2 cellular contexts compared by ENCODE assay signal in the genomic region with DNA sequence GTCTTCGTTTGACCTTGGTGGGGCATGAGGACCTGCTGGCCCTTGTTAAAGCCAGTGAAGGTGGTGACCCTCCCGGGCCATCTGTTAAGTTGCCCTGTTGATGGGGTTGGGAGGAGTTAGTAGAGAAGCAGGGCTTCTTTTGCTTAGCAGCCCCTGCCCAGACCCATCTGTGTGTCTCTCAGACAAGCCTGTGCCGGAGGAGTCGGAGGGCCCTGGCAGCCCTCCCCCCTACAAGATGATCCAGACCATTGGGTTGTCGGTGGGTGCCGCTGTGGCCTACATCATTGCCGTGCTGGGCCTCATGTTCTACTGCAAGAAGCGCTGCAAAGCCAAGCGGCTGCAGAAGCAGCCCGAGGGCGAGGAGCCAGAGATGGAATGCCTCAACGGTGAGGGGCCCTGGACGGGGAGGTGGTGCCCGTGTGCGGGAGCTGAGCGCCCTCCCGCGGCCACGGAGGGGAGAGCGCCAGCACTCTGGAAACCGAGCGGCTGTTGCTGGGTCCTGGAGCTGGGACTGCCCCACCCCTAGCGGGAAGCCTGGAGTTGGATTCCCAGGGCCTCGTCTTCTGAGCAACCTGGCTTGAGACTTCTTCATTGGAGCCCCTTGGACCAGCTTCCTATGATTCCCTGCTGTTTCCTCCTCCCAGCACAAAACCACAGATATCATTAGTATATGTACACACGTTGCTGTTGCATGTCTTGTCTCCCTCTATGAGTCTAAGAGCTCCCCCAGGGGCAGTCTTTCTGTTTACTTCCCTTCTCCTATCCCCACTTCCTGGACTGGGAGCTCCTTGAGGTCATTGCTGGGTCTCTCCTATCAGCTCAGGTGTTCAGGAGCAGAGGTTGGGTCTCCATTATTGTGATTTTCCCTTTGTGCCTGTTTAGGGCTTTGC.
TF ChIP-seq lines count a peak whose summit lies in the region.

No MANE protein-coding gene starts in this region.

TF ChIP-seq in GM12891, 5 proteins besides CTCF, POLR2A, EP300 and RAD21:
- 0 out of 2 replicates have a peak, but pooled peaks have one; percentile 39 for TF ChIP-seq POU2F2 (IDR thresholded peaks at IDR 0.05; ENCODE audit: low read depth, low read length)
- no peak for TF ChIP-seq SPI1 (IDR thresholded peaks at IDR 0.05; ENCODE audit: low read depth, low read length)

TF ChIP-seq in H1, 55 proteins besides CTCF, POLR2A, EP300 and RAD21:
- TF ChIP-seq CHD2 (IDR thresholded peaks at IDR 0.05; ENCODE audit: low read length) (no peak), SP1 (IDR thresholded peaks at IDR 0.05; ENCODE audit: low read depth, low read length) (peak; percentile 77), RBBP5 (IDR thresholded peaks at IDR 0.05; ENCODE audit: borderline replicate concordance, low read depth, low read length) (0 out of 2 replicates have a peak, but pooled peaks have one; percentile 50), TBP (IDR thresholded peaks at IDR 0.05; ENCODE audit: low read depth, low read length) (peak; percentile 34; the same call in 1 of the 2 replicates), GABPA (IDR thresholded peaks at IDR 0.05; ENCODE audit: borderline replicate concordance, insufficient read depth, low read length) (peak; percentile 78; the same call in 1 of the 2 replicates), EZH2 (IDR thresholded peaks at IDR 0.05; ENCODE audit: low read depth, low read length, severe bottlenecking) (no peak), RNF2 (IDR thresholded peaks at IDR 0.05; ENCODE audit: borderline replicate concordance, low read depth, low read length, missing control alignments, poor library complexity, severe bottlenecking) (no peak), SUZ12 (IDR thresholded peaks at IDR 0.05; ENCODE audit: low read length) (no peak), TEAD4 (IDR thresholded peaks at IDR 0.05; ENCODE audit: low read depth, low read length) (peak; percentile 80), CEBPB (IDR thresholded peaks at IDR 0.05; ENCODE audit: low read depth, low read length) (0 out of 2 replicates have a peak, but pooled peaks have one; percentile 17), SIX5 (IDR thresholded peaks at IDR 0.05; ENCODE audit: low read depth, low read length) (no peak), SIN3A (conservative IDR thresholded peaks at IDR 0.05 in 1 of 2, IDR thresholded peaks at IDR 0.05 in 1 of 2; ENCODE audit: low read depth in 1 of 2, low read length in 2 of 2) (peak; percentile 33 to 79; a peak in 2 of 4 replicates), POLR2AphosphoS5 (IDR thresholded peaks at IDR 0.05; ENCODE audit: low read depth, low read length) (0 out of 2 replicates have a peak, but pooled peaks have one; percentile 22), MAX (IDR thresholded peaks at IDR 0.05) (peak; percentile 44), JUND (IDR thresholded peaks at IDR 0.05; ENCODE audit: low read length) (peak; percentile 62), ATF3 (IDR thresholded peaks at IDR 0.05; ENCODE audit: insufficient read depth, low read depth, low read length) (0 out of 2 replicates have a peak, but pooled peaks have one; percentile 11), EGR1 (IDR thresholded peaks at IDR 0.05; ENCODE audit: borderline replicate concordance, low read depth, low read length) (no peak), CBX5 (IDR thresholded peaks at IDR 0.05; ENCODE audit: low read depth, low read length) (no peak), CREB1 (IDR thresholded peaks at IDR 0.05) (0 out of 2 replicates have a peak, but pooled peaks have one; percentile 13), TAF7 (optimal IDR thresholded peaks at IDR 0.05; ENCODE audit: borderline replicate concordance, low read depth, low read length) (peak; percentile 36), HDAC2 (IDR thresholded peaks at IDR 0.05; ENCODE audit: borderline replicate concordance in 1 of 2, low read depth in 2 of 2, low read length in 2 of 2) (no peak), MAFK (IDR thresholded peaks at IDR 0.05; ENCODE audit: low read depth, low read length) (no peak)
- TF ChIP-seq, protein P1, sequence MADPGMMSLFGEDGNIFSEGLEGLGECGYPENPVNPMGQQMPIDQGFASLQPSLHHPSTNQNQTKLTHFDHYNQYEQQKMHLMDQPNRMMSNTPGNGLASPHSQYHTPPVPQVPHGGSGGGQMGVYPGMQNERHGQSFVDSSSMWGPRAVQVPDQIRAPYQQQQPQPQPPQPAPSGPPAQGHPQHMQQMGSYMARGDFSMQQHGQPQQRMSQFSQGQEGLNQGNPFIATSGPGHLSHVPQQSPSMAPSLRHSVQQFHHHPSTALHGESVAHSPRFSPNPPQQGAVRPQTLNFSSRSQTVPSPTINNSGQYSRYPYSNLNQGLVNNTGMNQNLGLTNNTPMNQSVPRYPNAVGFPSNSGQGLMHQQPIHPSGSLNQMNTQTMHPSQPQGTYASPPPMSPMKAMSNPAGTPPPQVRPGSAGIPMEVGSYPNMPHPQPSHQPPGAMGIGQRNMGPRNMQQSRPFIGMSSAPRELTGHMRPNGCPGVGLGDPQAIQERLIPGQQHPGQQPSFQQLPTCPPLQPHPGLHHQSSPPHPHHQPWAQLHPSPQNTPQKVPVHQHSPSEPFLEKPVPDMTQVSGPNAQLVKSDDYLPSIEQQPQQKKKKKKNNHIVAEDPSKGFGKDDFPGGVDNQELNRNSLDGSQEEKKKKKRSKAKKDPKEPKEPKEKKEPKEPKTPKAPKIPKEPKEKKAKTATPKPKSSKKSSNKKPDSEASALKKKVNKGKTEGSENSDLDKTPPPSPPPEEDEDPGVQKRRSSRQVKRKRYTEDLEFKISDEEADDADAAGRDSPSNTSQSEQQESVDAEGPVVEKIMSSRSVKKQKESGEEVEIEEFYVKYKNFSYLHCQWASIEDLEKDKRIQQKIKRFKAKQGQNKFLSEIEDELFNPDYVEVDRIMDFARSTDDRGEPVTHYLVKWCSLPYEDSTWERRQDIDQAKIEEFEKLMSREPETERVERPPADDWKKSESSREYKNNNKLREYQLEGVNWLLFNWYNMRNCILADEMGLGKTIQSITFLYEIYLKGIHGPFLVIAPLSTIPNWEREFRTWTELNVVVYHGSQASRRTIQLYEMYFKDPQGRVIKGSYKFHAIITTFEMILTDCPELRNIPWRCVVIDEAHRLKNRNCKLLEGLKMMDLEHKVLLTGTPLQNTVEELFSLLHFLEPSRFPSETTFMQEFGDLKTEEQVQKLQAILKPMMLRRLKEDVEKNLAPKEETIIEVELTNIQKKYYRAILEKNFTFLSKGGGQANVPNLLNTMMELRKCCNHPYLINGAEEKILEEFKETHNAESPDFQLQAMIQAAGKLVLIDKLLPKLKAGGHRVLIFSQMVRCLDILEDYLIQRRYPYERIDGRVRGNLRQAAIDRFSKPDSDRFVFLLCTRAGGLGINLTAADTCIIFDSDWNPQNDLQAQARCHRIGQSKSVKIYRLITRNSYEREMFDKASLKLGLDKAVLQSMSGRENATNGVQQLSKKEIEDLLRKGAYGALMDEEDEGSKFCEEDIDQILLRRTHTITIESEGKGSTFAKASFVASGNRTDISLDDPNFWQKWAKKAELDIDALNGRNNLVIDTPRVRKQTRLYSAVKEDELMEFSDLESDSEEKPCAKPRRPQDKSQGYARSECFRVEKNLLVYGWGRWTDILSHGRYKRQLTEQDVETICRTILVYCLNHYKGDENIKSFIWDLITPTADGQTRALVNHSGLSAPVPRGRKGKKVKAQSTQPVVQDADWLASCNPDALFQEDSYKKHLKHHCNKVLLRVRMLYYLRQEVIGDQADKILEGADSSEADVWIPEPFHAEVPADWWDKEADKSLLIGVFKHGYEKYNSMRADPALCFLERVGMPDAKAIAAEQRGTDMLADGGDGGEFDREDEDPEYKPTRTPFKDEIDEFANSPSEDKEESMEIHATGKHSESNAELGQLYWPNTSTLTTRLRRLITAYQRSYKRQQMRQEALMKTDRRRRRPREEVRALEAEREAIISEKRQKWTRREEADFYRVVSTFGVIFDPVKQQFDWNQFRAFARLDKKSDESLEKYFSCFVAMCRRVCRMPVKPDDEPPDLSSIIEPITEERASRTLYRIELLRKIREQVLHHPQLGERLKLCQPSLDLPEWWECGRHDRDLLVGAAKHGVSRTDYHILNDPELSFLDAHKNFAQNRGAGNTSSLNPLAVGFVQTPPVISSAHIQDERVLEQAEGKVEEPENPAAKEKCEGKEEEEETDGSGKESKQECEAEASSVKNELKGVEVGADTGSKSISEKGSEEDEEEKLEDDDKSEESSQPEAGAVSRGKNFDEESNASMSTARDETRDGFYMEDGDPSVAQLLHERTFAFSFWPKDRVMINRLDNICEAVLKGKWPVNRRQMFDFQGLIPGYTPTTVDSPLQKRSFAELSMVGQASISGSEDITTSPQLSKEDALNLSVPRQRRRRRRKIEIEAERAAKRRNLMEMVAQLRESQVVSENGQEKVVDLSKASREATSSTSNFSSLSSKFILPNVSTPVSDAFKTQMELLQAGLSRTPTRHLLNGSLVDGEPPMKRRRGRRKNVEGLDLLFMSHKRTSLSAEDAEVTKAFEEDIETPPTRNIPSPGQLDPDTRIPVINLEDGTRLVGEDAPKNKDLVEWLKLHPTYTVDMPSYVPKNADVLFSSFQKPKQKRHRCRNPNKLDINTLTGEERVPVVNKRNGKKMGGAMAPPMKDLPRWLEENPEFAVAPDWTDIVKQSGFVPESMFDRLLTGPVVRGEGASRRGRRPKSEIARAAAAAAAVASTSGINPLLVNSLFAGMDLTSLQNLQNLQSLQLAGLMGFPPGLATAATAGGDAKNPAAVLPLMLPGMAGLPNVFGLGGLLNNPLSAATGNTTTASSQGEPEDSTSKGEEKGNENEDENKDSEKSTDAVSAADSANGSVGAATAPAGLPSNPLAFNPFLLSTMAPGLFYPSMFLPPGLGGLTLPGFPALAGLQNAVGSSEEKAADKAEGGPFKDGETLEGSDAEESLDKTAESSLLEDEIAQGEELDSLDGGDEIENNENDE (IDR thresholded peaks at IDR 0.05; ENCODE audit: insufficient replicate concordance, low read length), result no peak
- TF ChIP-seq, protein P2, sequence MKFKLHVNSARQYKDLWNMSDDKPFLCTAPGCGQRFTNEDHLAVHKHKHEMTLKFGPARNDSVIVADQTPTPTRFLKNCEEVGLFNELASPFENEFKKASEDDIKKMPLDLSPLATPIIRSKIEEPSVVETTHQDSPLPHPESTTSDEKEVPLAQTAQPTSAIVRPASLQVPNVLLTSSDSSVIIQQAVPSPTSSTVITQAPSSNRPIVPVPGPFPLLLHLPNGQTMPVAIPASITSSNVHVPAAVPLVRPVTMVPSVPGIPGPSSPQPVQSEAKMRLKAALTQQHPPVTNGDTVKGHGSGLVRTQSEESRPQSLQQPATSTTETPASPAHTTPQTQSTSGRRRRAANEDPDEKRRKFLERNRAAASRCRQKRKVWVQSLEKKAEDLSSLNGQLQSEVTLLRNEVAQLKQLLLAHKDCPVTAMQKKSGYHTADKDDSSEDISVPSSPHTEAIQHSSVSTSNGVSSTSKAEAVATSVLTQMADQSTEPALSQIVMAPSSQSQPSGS (IDR thresholded peaks at IDR 0.05; ENCODE audit: low read length), result peak; percentile 67; the same call in 1 of the 2 replicates
